9 cellular contexts compared by ENCODE assay signal in the genomic region with DNA sequence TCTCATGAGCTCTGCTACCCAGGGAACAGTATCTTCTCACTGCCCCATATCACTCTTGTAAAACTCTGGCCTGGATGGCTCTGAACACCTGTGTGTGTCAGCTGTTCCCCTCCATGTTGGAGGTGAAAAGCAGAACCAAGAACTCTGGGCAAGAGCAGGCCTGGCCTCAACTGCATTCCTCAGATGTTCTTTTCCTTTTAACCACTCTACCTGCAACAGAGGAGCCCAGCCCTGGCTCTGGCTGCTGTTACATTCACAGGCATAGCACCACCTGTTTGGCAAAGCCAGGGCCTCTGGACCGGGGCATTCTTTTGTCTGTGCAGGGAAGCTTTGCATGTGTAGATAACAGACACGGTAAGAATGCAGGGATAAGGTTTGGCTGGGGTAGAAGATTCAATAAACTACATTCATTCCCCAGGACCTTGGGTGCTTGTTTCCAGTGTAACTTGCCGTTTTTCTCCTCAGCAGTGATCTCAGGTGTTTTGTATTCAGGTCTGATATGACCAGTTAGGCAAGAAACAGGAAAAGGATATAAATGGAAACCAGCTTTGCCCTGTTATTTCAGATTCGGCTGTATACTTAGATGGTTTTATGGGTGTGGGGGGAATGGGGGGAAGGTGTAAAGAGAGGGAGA.
A peak's percentile ranks its signal among the peaks of the same experiment; 100 is the strongest.
DNase-seq lines count a peak whose midpoint lies in the region; ATAC-seq and TF ChIP-seq lines count a peak whose summit lies in the region.
"Had no signal": no experiment of that assay in that cellular context is flagged by ENCODE, and none has a peak within 500 bp of the region (broad histone marks: within the 10 kb centered on the region; RNA-seq: fewer than 3 reads in every experiment).

No MANE protein-coding gene starts in this region.

- H3K27me3 ChIP-seq in cardiac muscle cell = no peaks in the 10 kb centered on the region
- H3K27me3 ChIP-seq in esophagus squamous epithelium = no peaks in the 10 kb centered on the region
- H3K27me3 ChIP-seq in upper lobe of right lung = no peaks in the 10 kb centered on the region

- no peak for TF ChIP-seq CTCF in cardiac muscle cell (IDR thresholded peaks at IDR 0.05; ENCODE audit: low read depth, low read length)
- TF ChIP-seq CTCF in esophagus squamous epithelium (IDR thresholded peaks at IDR 0.05) = no peak
- no peak for TF ChIP-seq CTCF in upper lobe of right lung (IDR thresholded peaks at IDR 0.05)

- H3K4me1 ChIP-seq in cardiac muscle cell (ENCODE audit: low read depth) (peaks cover 38% of the 10 kb centered on the region), esophagus squamous epithelium (peaks cover 4 to 44% (median 20%) of the 10 kb centered on the region in 3 donors), upper lobe of right lung (peaks cover 50% of the 10 kb centered on the region)

- peak overlapping the region; percentile 87 for H3K27ac ChIP-seq in cardiac muscle cell
- peak overlapping the region in 3 of 4 donors; percentile 3 to 33 (median 25) for H3K27ac ChIP-seq in esophagus squamous epithelium
- H3K27ac ChIP-seq in upper lobe of right lung = no peak overlapping the region

- H3K36me3 ChIP-seq in cardiac muscle cell (no peaks in the 10 kb centered on the region), esophagus squamous epithelium (no peaks in the 10 kb centered on the region), upper lobe of right lung (peaks cover 3% of the 10 kb centered on the region)

- no peaks in the 10 kb centered on the region for H3K9me3 ChIP-seq in cardiac muscle cell (ENCODE audit: low read depth)
- no peaks in the 10 kb centered on the region for H3K9me3 ChIP-seq in esophagus squamous epithelium
- H3K9me3 ChIP-seq in upper lobe of right lung = no peaks in the 10 kb centered on the region

- H3K4me3 ChIP-seq in cardiac muscle cell (no peak overlapping the region), esophagus squamous epithelium (no peak overlapping the region), upper lobe of right lung (no peak overlapping the region)

- WGBS in esophagus squamous epithelium, 2 donors = 28 to 33% methylated on average over 4 of the region's 4 CpGs

- TF ChIP-seq POLR2A in esophagus squamous epithelium (IDR thresholded peaks at IDR 0.05) = no peak

- ATAC-seq in left ventricle myocardium superior (no peak), HG03108 (IDR thresholded peaks at IDR 0.05; ENCODE audit: unreplicated experiment) (peak; percentile 40), upper lobe of right lung (peak; percentile 39)

- intact Hi-C loops in left ventricle myocardium superior (cut with micrococcal nuclease) = no loop called here
- intact Hi-C loops in esophagus squamous epithelium (cut with DNase I) = no loop called here
- intact Hi-C loops in upper lobe of right lung (cut with DNase I) = no loop called here

- DNase-seq in cardiac muscle cell (ENCODE audit: low read depth in 1 of 2, low spot score in 1 of 2) (no peak), left ventricle myocardium superior (no peak), esophagus squamous epithelium (lab: John Stamatoyannopoulos, UW) (no peak), upper lobe of right lung (no peak), DMS 273 (lab: John Stamatoyannopoulos, UW; ENCODE audit: unreplicated experiment) (no peak), NCI-H2171 treated with DMSO at 0.1 percent for 48 hours (lab: John Stamatoyannopoulos, UW) (no peak)
- DNase-seq in activated CD4-positive, alpha-beta T cell treated with anti-CD3 and anti-CD28 coated beads, Interleukin-2, amount 50 U/mL, for 4 hours = no peak
- DNase-seq: activated naive CD8-positive, alpha-beta T cell treated with anti-CD3 and anti-CD28 coated beads, Interleukin-2, amount 10 ng/mL, durations not matched to agents 7 days and 5 days had no signal
